1 cellular context compared by ENCODE assay signal in genomic region chr6:53312355-53312754, GRCh38.
TF ChIP-seq lines count a peak whose summit lies in the region.

No MANE protein-coding gene starts in this region.

TF ChIP-seq in K562, 482 proteins besides CTCF, POLR2A, EP300 and RAD21 (continued from another document and continues in another):
- TF ChIP-seq POLR2AphosphoS5 (IDR thresholded peaks at IDR 0.05; ENCODE audit: control insufficient read depth, insufficient read depth, low read depth, low read length) (0 out of 2 replicates have a peak, but pooled peaks have one; percentile 52), FOXM1 (IDR thresholded peaks at IDR 0.05; ENCODE audit: low read depth) (no peak), FOXM1 (CRISPR knock-in tag; IDR thresholded peaks at IDR 0.05; ENCODE audit: low read depth) (no peak), SRSF7 (optimal IDR thresholded peaks at IDR 0.05; ENCODE audit: low read depth, low read length) (no peak), NR0B1 (IDR thresholded peaks at IDR 0.05; ENCODE audit: partially characterized antibody) (no peak), BCLAF1 (IDR thresholded peaks at IDR 0.05; ENCODE audit: borderline replicate concordance in 1 of 2, control insufficient read depth in 1 of 2, low read depth in 2 of 2, low read length in 1 of 2) (peak in 1 of 2 experiments; percentile 50; a peak in 1 of 4 replicates), CHD7 (IDR thresholded peaks at IDR 0.05; ENCODE audit: low read depth, low read length) (no peak), NCOR1 (IDR thresholded peaks at IDR 0.05) (peak; percentile 39; the same call in 1 of the 2 replicates), CHAMP1 (IDR thresholded peaks at IDR 0.05) (no peak), RNF2 (IDR thresholded peaks at IDR 0.05) (peak; percentile 67; the same call in 1 of the 2 replicates), ZNF589 (CRISPR knock-in tag; IDR thresholded peaks at IDR 0.05; ENCODE audit: low read depth) (peak; percentile 72; the same call in 1 of the 2 replicates), NFXL1 (CRISPR knock-in tag; IDR thresholded peaks at IDR 0.05) (no peak), ZNF311 (CRISPR knock-in tag; IDR thresholded peaks at IDR 0.05) (peak; percentile 33; the same call in 1 of the 2 replicates), TEAD2 (tag; IDR thresholded peaks at IDR 0.05) (no peak), HBP1 (CRISPR knock-in tag; IDR thresholded peaks at IDR 0.05) (no peak), TAF9B (IDR thresholded peaks at IDR 0.05; ENCODE audit: partially characterized antibody) (no peak), NCOA1 (IDR thresholded peaks at IDR 0.05; ENCODE audit: low read depth) (no peak), MTA2 (IDR thresholded peaks at IDR 0.05; ENCODE audit: low read depth) (peak; percentile 54), SMAD4 (CRISPR knock-in tag; conservative IDR thresholded peaks at IDR 0.05) (peak; percentile 51; the same call in 1 of the 2 replicates), HOMEZ (CRISPR knock-in tag; IDR thresholded peaks at IDR 0.05) (no peak), ZNF316 (IDR thresholded peaks at IDR 0.05) (peak; percentile 37), RBM17 (IDR thresholded peaks at IDR 0.05; ENCODE audit: borderline replicate concordance, low read depth, low read length) (no peak), HNRNPL (IDR thresholded peaks at IDR 0.05; ENCODE audit: low read depth, low read length) (no peak), TAL1 (IDR thresholded peaks at IDR 0.05) (peak; percentile 43), KDM1A (IDR thresholded peaks at IDR 0.05) (peak; percentile 29 to 46; a peak in 1 of 4 replicates), SMARCA4 (IDR thresholded peaks at IDR 0.05) (peak; percentile 77), DEAF1 (CRISPR knock-in tag; IDR thresholded peaks at IDR 0.05) (peak; percentile 43; the same call in 1 of the 2 replicates), ESRRA (IDR thresholded peaks at IDR 0.05; ENCODE audit: borderline replicate concordance, low read depth) (peak; percentile 46; the same call in 1 of the 2 replicates), HCFC1 (IDR thresholded peaks at IDR 0.05; ENCODE audit: low read depth, low read length) (no peak), KLF10 (CRISPR knock-in tag; IDR thresholded peaks at IDR 0.05) (no peak), ZNF695 (CRISPR knock-in tag; IDR thresholded peaks at IDR 0.05) (no peak), BRD9 (IDR thresholded peaks at IDR 0.05; ENCODE audit: low read depth, partially characterized antibody) (peak; percentile 78), GABPA (tag; conservative IDR thresholded peaks at IDR 0.05; ENCODE audit: low read depth) (peak; percentile 41; the same call in 1 of the 2 replicates), MTA3 (IDR thresholded peaks at IDR 0.05; ENCODE audit: borderline replicate concordance) (no peak)
